ENCODE assay signal across 14 cellular contexts in genomic region chr6:128161839-128162238, GRCh38.
"Had no signal": no experiment of that assay in that cellular context is flagged by ENCODE, and none has a peak within 500 bp of the region (broad histone marks: within the 10 kb centered on the region; RNA-seq: fewer than 3 reads in every experiment).

No MANE protein-coding gene starts in this region.

- H3K36me3 ChIP-seq: left ventricle myocardium inferior, lower lobe of right lung, ovary had no signal

- H3K27me3 ChIP-seq: ovary had no signal

- H3K4me1 ChIP-seq: lower lobe of right lung had no signal

- H3K4me3 ChIP-seq: coronary artery, left ventricle myocardium inferior, lower lobe of right lung, ovary had no signal

- H3K9me3 ChIP-seq: left ventricle myocardium inferior, lower lobe of right lung, ovary had no signal

- DNase-seq: effector CD4-positive, alpha-beta T cell; endodermal cell; erythroblast; foreskin melanocyte; islet precursor cell; left ventricle myocardium inferior; lower lobe of right lung; natural killer cell; ovary; right cardiac atrium; small intestine; stimulated activated CD4-positive, alpha-beta T cell treated with anti-CD3 and anti-CD28 coated beads, Interleukin-12 subunit alpha, Interleukin-12 subunit beta, amount 100 ng/mL, for 4 hours; stimulated activated naive CD4-positive, alpha-beta T cell treated with Interleukin-2 at 50 U/mL for 16 hours had no signal

- H3K27ac ChIP-seq: coronary artery, left ventricle myocardium inferior, lower lobe of right lung, ovary had no signal
